1 cellular context compared by ENCODE assay signal in the genomic region with DNA sequence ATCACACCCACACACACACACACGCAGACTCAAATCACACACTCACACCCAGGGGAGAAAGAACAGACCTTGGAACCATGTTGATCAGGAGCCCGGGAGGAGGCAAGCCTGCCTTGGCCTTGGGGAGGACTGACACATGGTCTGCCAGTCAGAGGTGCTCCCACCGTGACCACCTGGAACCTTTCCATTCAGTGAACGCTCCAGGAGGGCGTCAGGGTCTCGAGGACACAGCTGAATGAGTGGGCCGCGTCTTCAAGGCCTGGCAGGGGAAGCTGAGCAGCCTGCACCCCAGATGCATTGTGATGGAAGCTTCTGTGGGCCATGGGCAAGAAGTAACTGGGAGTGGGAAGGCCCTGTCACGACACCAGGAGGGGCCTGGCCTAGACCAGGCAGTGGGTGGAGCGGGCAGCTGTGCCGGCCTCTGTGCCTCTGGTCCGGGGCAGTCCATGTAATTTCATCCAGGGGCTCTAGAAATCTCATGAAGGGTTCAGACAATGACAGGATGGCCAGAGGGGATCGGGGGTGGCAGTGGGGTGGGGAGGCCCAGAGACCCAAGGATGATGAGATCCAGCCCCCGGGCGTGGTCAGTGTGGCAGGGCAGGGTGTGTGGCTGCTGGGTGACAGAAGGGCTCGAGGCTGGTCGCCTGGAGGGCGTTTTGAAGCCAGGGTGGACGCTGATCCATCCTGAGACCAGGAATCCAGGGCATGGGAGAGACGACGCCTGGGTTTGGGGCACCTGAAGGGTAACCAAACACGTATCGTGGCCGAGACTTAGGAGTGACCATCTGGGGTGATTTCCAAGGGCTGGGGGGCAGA.
TF ChIP-seq lines count a peak whose summit lies in the region.

No MANE protein-coding gene starts in this region.

TF ChIP-seq in H1, 55 proteins besides CTCF, POLR2A, EP300 and RAD21:
- TF ChIP-seq MAFK (IDR thresholded peaks at IDR 0.05; ENCODE audit: low read depth, low read length): no peak
- no peak for TF ChIP-seq JUND (IDR thresholded peaks at IDR 0.05; ENCODE audit: low read length)
- no peak for TF ChIP-seq HDAC2 (IDR thresholded peaks at IDR 0.05; ENCODE audit: borderline replicate concordance in 1 of 2, low read depth in 2 of 2, low read length in 2 of 2)
- no peak for TF ChIP-seq YY1 (IDR thresholded peaks at IDR 0.05; ENCODE audit: low read depth, low read length)
- TF ChIP-seq BRCA1 (IDR thresholded peaks at IDR 0.05; ENCODE audit: low read depth, low read length): no peak
